21 cellular contexts compared by ENCODE assay signal in the genomic region with DNA sequence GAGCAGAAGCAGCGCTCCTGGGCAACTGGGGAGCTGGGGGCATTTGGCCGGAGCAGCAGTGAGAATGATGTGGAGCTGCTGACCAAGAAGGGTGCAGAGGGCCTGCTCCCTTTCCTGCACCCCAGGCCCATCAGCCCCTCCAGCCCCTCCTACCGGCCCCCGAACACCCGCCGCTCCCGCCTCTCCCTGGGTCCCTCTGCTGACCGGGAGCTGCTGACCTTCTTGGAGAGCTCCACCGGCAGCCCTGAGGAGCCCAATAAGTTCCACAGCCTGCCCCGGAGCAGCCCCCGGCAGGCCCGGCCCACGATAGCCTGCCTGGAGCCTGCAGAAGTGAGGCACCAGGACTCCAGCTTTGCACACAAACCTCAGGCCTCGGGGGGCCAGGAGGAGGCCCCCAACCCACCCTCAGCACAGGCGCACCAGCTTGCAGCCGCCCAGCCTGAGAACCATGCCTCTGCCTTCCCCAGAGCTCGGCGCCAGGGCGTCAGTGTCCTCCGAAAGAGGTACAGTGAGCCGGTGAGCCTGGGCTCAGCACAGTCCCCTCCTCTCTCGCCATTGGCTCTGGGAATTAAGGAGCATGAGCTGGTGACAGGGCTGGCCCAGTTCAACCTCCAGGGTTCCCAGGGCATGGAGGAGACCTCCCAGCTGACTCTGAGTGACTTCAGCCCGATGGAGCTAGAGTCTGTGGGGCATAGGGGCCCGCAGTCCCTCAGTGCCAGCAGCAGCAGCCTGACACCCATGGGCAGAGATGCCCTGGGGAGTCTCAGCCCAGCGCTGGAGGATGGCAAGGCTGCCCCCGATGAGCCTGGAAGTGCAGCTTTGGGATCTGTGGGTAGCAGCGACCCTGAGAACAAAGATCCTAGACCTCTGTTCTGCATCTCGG. TPM values are rescaled to one million over a fixed set of nuclear protein-coding genes. Genes with fewer than 3 reads are reported as not detected.
"Had no signal": no experiment of that assay in that cellular context is flagged by ENCODE, and none has a peak within 500 bp of the region (broad histone marks: within the 10 kb centered on the region; RNA-seq: fewer than 3 reads in every experiment).

No MANE protein-coding gene starts in this region.

- H3K4me1 ChIP-seq: lower lobe of right lung, uterus had no signal

- H3K9me3 Mint-ChIP-seq: immature natural killer cell; natural killer cell; stimulated activated effector memory CD8-positive, alpha-beta T cell treated with anti-CD3 and anti-CD28 coated beads, Interleukin-12 subunit alpha, Interleukin-12 subunit beta, amount 100 ng/mL, for 72 hours; stimulated activated naive CD8-positive, alpha-beta T cell treated with anti-CD3 and anti-CD28 coated beads, Interleukin-15, Interleukin-2, amounts not matched to agents 100 ng/mL and 50 ng/mL, for 24 hours had no signal

- H2AFZ ChIP-seq: parathyroid adenoma had no signal

- H3K36me3 ChIP-seq: neutrophil, transverse colon, uterus had no signal

- H3K4me3 ChIP-seq: dorsolateral prefrontal cortex, lower lobe of right lung, smooth muscle cell, suprapubic skin, transverse colon, upper lobe of right lung, uterus had no signal

- H3K27me3 ChIP-seq: dorsolateral prefrontal cortex, neutrophil, suprapubic skin, transverse colon, upper lobe of right lung, uterus had no signal

- H3K27ac ChIP-seq: dorsolateral prefrontal cortex, lower lobe of right lung, neutrophil, parathyroid adenoma, suprapubic skin, transverse colon, upper lobe of right lung, uterus had no signal

- H3K4me2 ChIP-seq: smooth muscle cell had no signal

- DNase-seq: dorsolateral prefrontal cortex; effector CD4-positive, alpha-beta T cell; hypothalamus; immature natural killer cell; kidney glomerular epithelial cell; left ventricle myocardium superior; lower lobe of right lung; natural killer cell; stimulated activated CD4-positive, alpha-beta T cell treated with anti-CD3 and anti-CD28 coated beads, Interleukin-2, amount 100 ng/mL, for 24 hours; stimulated activated CD4-positive, alpha-beta T cell treated with anti-CD3 and anti-CD28 coated beads, Interleukin-4, amount 100 ng/mL, for 24 hours; transverse colon; upper lobe of right lung; uterus had no signal

- H3K4me3 Mint-ChIP-seq: immature natural killer cell; natural killer cell; stimulated activated effector memory CD8-positive, alpha-beta T cell treated with anti-CD3 and anti-CD28 coated beads, Interleukin-12 subunit alpha, Interleukin-12 subunit beta, amount 100 ng/mL, for 72 hours; stimulated activated naive CD8-positive, alpha-beta T cell treated with anti-CD3 and anti-CD28 coated beads, Interleukin-15, Interleukin-2, amounts not matched to agents 100 ng/mL and 50 ng/mL, for 24 hours had no signal

- H3K4me1 Mint-ChIP-seq: immature natural killer cell; natural killer cell; stimulated activated effector memory CD8-positive, alpha-beta T cell treated with anti-CD3 and anti-CD28 coated beads, Interleukin-12 subunit alpha, Interleukin-12 subunit beta, amount 100 ng/mL, for 72 hours had no signal

- H3K27me3 Mint-ChIP-seq: progenitor cell of endocrine pancreas; stimulated activated naive CD8-positive, alpha-beta T cell treated with anti-CD3 and anti-CD28 coated beads, Interleukin-15, Interleukin-2, amounts not matched to agents 100 ng/mL and 50 ng/mL, for 24 hours had no signal

- H3K9me3 ChIP-seq: lower lobe of right lung, neutrophil, suprapubic skin, transverse colon, upper lobe of right lung, uterus had no signal

- ATAC-seq: left ventricle myocardium superior; lower lobe of right lung; natural killer cell; sciatic nerve; stimulated activated effector memory CD8-positive, alpha-beta T cell treated with anti-CD3 and anti-CD28 coated beads, Interleukin-12 subunit alpha, Interleukin-12 subunit beta, amount 100 ng/mL, for 72 hours; upper lobe of right lung had no signal

- H3K27ac Mint-ChIP-seq: immature natural killer cell; natural killer cell; progenitor cell of endocrine pancreas; stimulated activated effector memory CD8-positive, alpha-beta T cell treated with anti-CD3 and anti-CD28 coated beads, Interleukin-12 subunit alpha, Interleukin-12 subunit beta, amount 100 ng/mL, for 72 hours; stimulated activated naive CD8-positive, alpha-beta T cell treated with anti-CD3 and anti-CD28 coated beads, Interleukin-15, Interleukin-2, amounts not matched to agents 100 ng/mL and 50 ng/mL, for 24 hours had no signal

- H3K9ac ChIP-seq: parathyroid adenoma had no signal

RNA-seq across cellular contexts. Expression of a gene that starts 38.9 kb away (rescaled TPM):
- polyA plus RNA-seq: immature natural killer cell had no signal
